In genomic region chr2:150232321-150232720, GRCh38 we compare ENCODE assay signal across 19 cellular contexts.
A peak's percentile ranks its signal among the peaks of the same experiment; 100 is the strongest.
DNase-seq lines count a peak whose midpoint lies in the region; ATAC-seq, FAIRE-seq and TF ChIP-seq lines count a peak whose summit lies in the region.
"Had no signal": no experiment of that assay in that cellular context is flagged by ENCODE, and none has a peak within 500 bp of the region (broad histone marks: within the 10 kb centered on the region; RNA-seq: fewer than 3 reads in every experiment).

No MANE protein-coding gene starts in this region.

- 0% methylated on average over 1 of the region's 1 CpG for WGBS in HepG2 (ENCODE audit: low lambda C conversion rate)

- H3K9ac ChIP-seq in HepG2 (ENCODE audit: insufficient read depth, low read depth, low read length), result no peak overlapping the region

- H3K27ac Mint-ChIP-seq in Calu3 (ENCODE audit: unreplicated experiment), result peak overlapping the region; percentile 62
- H3K27ac Mint-ChIP-seq: B cell; CD4-positive, CD25-positive, alpha-beta regulatory T cell; CD8-positive, alpha-beta memory T cell; GM23338 had no signal

- BruUV-seq in Calu3 (replicated peaks; lab: Mats Ljungman, UMichigan) (no TSS peak), HepG2 (replicated peaks; lab: Mats Ljungman, UMichigan) (no TSS peak)

- H3K27me3 ChIP-seq in BE2C (no peaks in the 10 kb centered on the region), HepG2 (ENCODE audit: control insufficient read depth in 1 of 2, insufficient read depth in 2 of 2, low read length in 2 of 2) (no peaks in the 10 kb centered on the region)

- no peak overlapping the region for H3K4me3 Mint-ChIP-seq in Calu3 (ENCODE audit: low read depth, unreplicated experiment)
- H3K4me3 Mint-ChIP-seq: B cell; CD4-positive, CD25-positive, alpha-beta regulatory T cell; CD8-positive, alpha-beta memory T cell; GM23338 had no signal

- no peak overlapping the region for H3K27ac ChIP-seq in HepG2 (ENCODE audit: extremely low read length, insufficient read depth, low read length)
- H3K27ac ChIP-seq: HL-60 had no signal

- POLR2A ChIA-PET in HepG2 (lab: Yijun Ruan, JAX), result no interaction called here

- FAIRE-seq in HepG2 (lab: Jason Lieb, UNC), result no peak

- no peaks in the 10 kb centered on the region for H3K36me3 Mint-ChIP-seq in Calu3 (ENCODE audit: insufficient read depth, unreplicated experiment)
- H3K36me3 Mint-ChIP-seq: CD4-positive, CD25-positive, alpha-beta regulatory T cell; CD8-positive, alpha-beta memory T cell had no signal

- no peaks in the 10 kb centered on the region for H3K27me3 Mint-ChIP-seq in Calu3 (ENCODE audit: unreplicated experiment)
- H3K27me3 Mint-ChIP-seq: B cell; CD4-positive, CD25-positive, alpha-beta regulatory T cell; CD8-positive, alpha-beta memory T cell had no signal

- peaks cover 54% of the 10 kb centered on the region for H3K4me1 Mint-ChIP-seq in Calu3 (ENCODE audit: low read depth, unreplicated experiment)
- H3K4me1 Mint-ChIP-seq: B cell; CD4-positive, CD25-positive, alpha-beta regulatory T cell; CD8-positive, alpha-beta memory T cell; GM23338 had no signal

- TF ChIP-seq POLR2A in HepG2 (IDR thresholded peaks at IDR 0.05; ENCODE audit: insufficient read depth in 1 of 2, low read depth in 2 of 2, low read length in 2 of 2), result no peak

- no peak overlapping the region for H3K4me2 ChIP-seq in HepG2 (ENCODE audit: low read depth, low read length)
- H3K4me2 ChIP-seq: GM23338 had no signal

- H3K9me3 Mint-ChIP-seq in Calu3 (ENCODE audit: low read depth, unreplicated experiment), result no peaks in the 10 kb centered on the region
- H3K9me3 Mint-ChIP-seq: GM23338 had no signal

- CTCF ChIA-PET in Calu3 (lab: Charles Lee) (no interaction called here), HepG2 (lab: Yijun Ruan, JAX; ENCODE audit: low intra/inter-chr PET ratio, low total read pairs) (no interaction called here)

- H3K36me3 ChIP-seq in BE2C (no peaks in the 10 kb centered on the region), HepG2 (replicated peaks in 1 of 2; ENCODE audit: control insufficient read depth in 1 of 2, insufficient read depth in 2 of 2, low read length in 2 of 2) (no peaks in the 10 kb centered on the region)

- no peak for TF ChIP-seq RAD21 in HepG2 (CRISPR knock-in tag; IDR thresholded peaks at IDR 0.05)

- H2AFZ ChIP-seq in HepG2 (ENCODE audit: low read length), result no peak overlapping the region
- H2AFZ ChIP-seq: GM23338 had no signal

- TF ChIP-seq CTCF in Calu3 (IDR thresholded peaks at IDR 0.05; ENCODE audit: unreplicated experiment) (no peak), BE2C (IDR thresholded peaks at IDR 0.05; ENCODE audit: low read depth, low read length) (no peak), HepG2 (CRISPR knock-in tag; IDR thresholded peaks at IDR 0.05) (no peak)

- H3K4me3 ChIP-seq in BE2C (ENCODE audit: low read depth, low read length), result no peak overlapping the region
- no peak overlapping the region for H3K4me3 ChIP-seq in HepG2 (replicated peaks in 1 of 3; ENCODE audit: insufficient read depth in 1 of 3, low read depth in 2 of 3, low read length in 3 of 3)
- H3K4me3 ChIP-seq: GM23338 had no signal

- H4K20me1 ChIP-seq in HepG2 (ENCODE audit: insufficient read depth, low read length), result no peaks in the 10 kb centered on the region

- DNase-seq in Calu3 (no peak), RPMI7951 (ENCODE audit: low read depth) (peak; percentile 9), foreskin melanocyte (peak; percentile 80), HK-2 (ENCODE audit: unreplicated experiment) (no peak), cardiac septum (ENCODE audit: low spot score) (no peak), BE2C (no peak), HepG2 (ENCODE audit: low spot score) (no peak)
- DNase-seq: C1 segment of cervical spinal cord; Caco-2; CD4-positive, CD25-positive, alpha-beta regulatory T cell; CD8-positive, alpha-beta memory T cell; DMS153; DMS79; GDM1; HCEC 1CT; IMR-90 had no signal

- in situ Hi-C loops in HepG2 (cut with HindIII; ENCODE audit: extremely low pct_ligation_motif_present, low pct_unique_long_range_greater_than_20kb), result no loop called here

- H3K79me2 ChIP-seq in HepG2 (ENCODE audit: insufficient read depth, low read length), result no peaks in the 10 kb centered on the region

- TF ChIP-seq EP300 in HepG2 (IDR thresholded peaks at IDR 0.05; ENCODE audit: low read depth in 2 of 2, low read length in 2 of 2) (no peak), HepG2 (CRISPR knock-in tag; IDR thresholded peaks at IDR 0.05; ENCODE audit: borderline replicate concordance) (no peak)

- no peak for ATAC-seq in HepG2
- ATAC-seq: GM23338 had no signal

- intact Hi-C loops in Calu3 (cut with micrococcal nuclease; ENCODE audit: unreplicated experiment), result no loop called here
- intact Hi-C loops in cardiac septum (cut with DNase I), result no loop called here
- intact Hi-C loops in HepG2 (cut with micrococcal nuclease; ENCODE audit: unreplicated experiment), result no loop called here

- H3K4me1 ChIP-seq in BE2C, result no peaks in the 10 kb centered on the region
- H3K4me1 ChIP-seq in HepG2 (ENCODE audit: insufficient read depth, low read length), result no peaks in the 10 kb centered on the region

- H3K9me3 ChIP-seq in BE2C (no peaks in the 10 kb centered on the region), HepG2 (ENCODE audit: low read length) (peaks cover 11% of the 10 kb centered on the region)
- H3K9me3 ChIP-seq: Caco-2 had no signal

TF ChIP-seq in HepG2, 621 proteins besides CTCF, POLR2A, EP300 and RAD21:
- TF ChIP-seq ZHX2 (IDR thresholded peaks at IDR 0.05; ENCODE audit: low read depth), result no peak
- TF ChIP-seq ZHX2 (CRISPR knock-in tag; IDR thresholded peaks at IDR 0.05; ENCODE audit: borderline replicate concordance), result no peak
- TF ChIP-seq AGO2 (optimal IDR thresholded peaks at IDR 0.05; ENCODE audit: low read depth, low read length), result no peak
- TF ChIP-seq ATF7-NPFF (CRISPR knock-in tag; IDR thresholded peaks at IDR 0.05; ENCODE audit: low read depth), result no peak
- TF ChIP-seq CC2D1A (CRISPR knock-in tag; IDR thresholded peaks at IDR 0.05), result no peak
- TF ChIP-seq PHB2 (IDR thresholded peaks at IDR 0.05; ENCODE audit: partially characterized antibody), result no peak
- TF ChIP-seq ZZZ3 (CRISPR knock-in tag; IDR thresholded peaks at IDR 0.05; ENCODE audit: borderline replicate concordance), result no peak
- no peak for TF ChIP-seq ATAD3A (CRISPR knock-in tag; IDR thresholded peaks at IDR 0.05)

Comparison
In these comparisons a context has a peak if more than half of its experiments do, and no peak if none do; other contexts are left out.
1. DNase-seq: peak in RPMI7951 (single experiment) and foreskin melanocyte (single experiment); none in Calu3 (single experiment), HK-2 (single experiment), cardiac septum (single experiment), BE2C (single experiment) and HepG2 (single experiment).